Comparison of ENCODE assay signal across 13 cellular contexts in genomic region chr16:84613408-84614071, GRCh38. TPM values are rescaled to one million over a fixed set of nuclear protein-coding genes. Genes with fewer than 3 reads are reported as not detected.
DNase-seq lines count a peak whose midpoint lies in the region; ATAC-seq and TF ChIP-seq lines count a peak whose summit lies in the region.
"Had no signal": no experiment of that assay in that cellular context is flagged by ENCODE, and none has a peak within 500 bp of the region (broad histone marks: within the 10 kb centered on the region; RNA-seq: fewer than 3 reads in every experiment).

No MANE protein-coding gene starts in this region.

- H3K27ac Mint-ChIP-seq in activated naive CD4-positive, alpha-beta T cell treated with anti-CD3 and anti-CD28 coated beads for 36 hours = peak overlapping the region; percentile 66
- H3K27ac Mint-ChIP-seq in activated CD8-positive, alpha-beta T cell treated with anti-CD3 and anti-CD28 coated beads for 36 hours = peak overlapping the region; percentile 75

- POLR2A ChIA-PET in activated CD8-positive, alpha-beta T cell treated with anti-CD3 and anti-CD28 coated beads for 36 hours (lab: Charles Lee) = interaction anchor here (0.8 to 9.5 kb wide), 6 partner anchors 13 to 112 kb away, joined by 3 to 94 read pairs (median 4); no protein-coding TSS in a partner anchor

- H3K4me3 ChIP-seq in stomach = no peak overlapping the region
- H3K4me3 ChIP-seq: SJSA1 had no signal

- peaks cover 74% of the 10 kb centered on the region for H3K4me1 Mint-ChIP-seq in activated naive CD4-positive, alpha-beta T cell treated with anti-CD3 and anti-CD28 coated beads for 36 hours (ENCODE audit: low read depth)
- H3K4me1 Mint-ChIP-seq in activated CD8-positive, alpha-beta T cell treated with anti-CD3 and anti-CD28 coated beads for 36 hours (ENCODE audit: low read depth) = peaks cover 69% of the 10 kb centered on the region

- no peak for ATAC-seq in activated CD8-positive, alpha-beta T cell treated with anti-CD3 and anti-CD28 coated beads for 36 hours
- no peak for ATAC-seq in SK-N-SH treated with all-trans-retinoic acid at 6 μM for 48 hours

- TF ChIP-seq CTCF in activated CD8-positive, alpha-beta T cell treated with anti-CD3 and anti-CD28 coated beads for 36 hours (IDR thresholded peaks at IDR 0.05) = no peak
- TF ChIP-seq CTCF in stomach (IDR thresholded peaks at IDR 0.05) = no peak

- 83 to 89% (median 83%) methylated on average over 7 of the region's 7 CpGs for WGBS in stomach, 5 donors

- CTCF ChIA-PET in activated naive CD4-positive, alpha-beta T cell treated with anti-CD3 and anti-CD28 coated beads for 36 hours (lab: Charles Lee) = interaction anchor here (0.5 kb wide), 1 partner anchor 9 kb away, joined by 5 read pairs; no protein-coding TSS in a partner anchor
- CTCF ChIA-PET in activated CD8-positive, alpha-beta T cell treated with anti-CD3 and anti-CD28 coated beads for 36 hours (lab: Charles Lee) = interaction anchor here (1.1 to 4.4 kb wide), 4 partner anchors 9 to 103 kb away, joined by 3 to 24 read pairs (median 9); no protein-coding TSS in a partner anchor

- peaks cover 0 to 16% (median 0%) of the 10 kb centered on the region in 4 donors for H3K36me3 ChIP-seq in stomach

- no peak for TF ChIP-seq EP300 in stomach (IDR thresholded peaks at IDR 0.05)

- H3K27me3 ChIP-seq in layer of hippocampus (ENCODE audit: control insufficient read depth, insufficient read depth, low read length) (no peaks in the 10 kb centered on the region), stomach (no peaks in the 10 kb centered on the region)
- H3K27me3 ChIP-seq: SJSA1 had no signal

- H3K9me3 Mint-ChIP-seq in activated naive CD4-positive, alpha-beta T cell treated with anti-CD3 and anti-CD28 coated beads for 36 hours = peaks cover 3% of the 10 kb centered on the region
- H3K9me3 Mint-ChIP-seq in activated CD8-positive, alpha-beta T cell treated with anti-CD3 and anti-CD28 coated beads for 36 hours = peaks cover 9% of the 10 kb centered on the region

- TF ChIP-seq POLR2A in stomach (IDR thresholded peaks at IDR 0.05) = no peak

- intact Hi-C loops in activated naive CD4-positive, alpha-beta T cell treated with anti-CD3 and anti-CD28 coated beads for 36 hours (cut with micrococcal nuclease) = no loop called here
- intact Hi-C loops in activated CD8-positive, alpha-beta T cell treated with anti-CD3 and anti-CD28 coated beads for 36 hours (cut with micrococcal nuclease) = loop anchor here (2.0 kb wide), 1 partner anchor 13 kb away; no protein-coding TSS in a partner anchor
- intact Hi-C loops in stomach (cut with DNase I; ENCODE audit: low total_unique reads) = no loop called here

- H3K36me3 Mint-ChIP-seq in activated naive CD4-positive, alpha-beta T cell treated with anti-CD3 and anti-CD28 coated beads for 36 hours (ENCODE audit: low read depth) = peaks cover 59% of the 10 kb centered on the region
- H3K36me3 Mint-ChIP-seq in activated CD8-positive, alpha-beta T cell treated with anti-CD3 and anti-CD28 coated beads for 36 hours (ENCODE audit: low read depth) = peaks cover 81% of the 10 kb centered on the region

- no peak for DNase-seq in activated naive CD4-positive, alpha-beta T cell treated with anti-CD3 and anti-CD28 coated beads for 36 hours
- DNase-seq in activated naive CD4-positive, alpha-beta T cell (lab: John Stamatoyannopoulos, UW) = no peak
- peak; percentile 31 for DNase-seq in activated CD8-positive, alpha-beta T cell treated with anti-CD3 and anti-CD28 coated beads for 36 hours
- DNase-seq in stomach (no peak), NCI-H1105 (lab: John Stamatoyannopoulos, UW) (no peak), NOMO-1 treated with dmso at 0.1 percent for 144 hours (lab: John Stamatoyannopoulos, UW; ENCODE audit: unreplicated experiment) (no peak)
- DNase-seq: foreskin fibroblast, KG1, NCI-H1694 treated with DMSO at 0.1 percent for 48 hours, NCI-H774 had no signal

- H3K27me3 Mint-ChIP-seq in activated naive CD4-positive, alpha-beta T cell treated with anti-CD3 and anti-CD28 coated beads for 36 hours (ENCODE audit: low read depth) = no peaks in the 10 kb centered on the region
- H3K27me3 Mint-ChIP-seq in activated CD8-positive, alpha-beta T cell treated with anti-CD3 and anti-CD28 coated beads for 36 hours = no peaks in the 10 kb centered on the region

- peaks cover 51 to 88% (median 67%) of the 10 kb centered on the region in 4 donors for H3K4me1 ChIP-seq in stomach

- H3K4me3 Mint-ChIP-seq in activated naive CD4-positive, alpha-beta T cell treated with anti-CD3 and anti-CD28 coated beads for 36 hours = peak overlapping the region; percentile 30
- peak overlapping the region; percentile 97 for H3K4me3 Mint-ChIP-seq in activated CD8-positive, alpha-beta T cell treated with anti-CD3 and anti-CD28 coated beads for 36 hours

- H3K27ac ChIP-seq in layer of hippocampus (ENCODE audit: low read depth, low read length) (peak overlapping the region; percentile 27), stomach (peak overlapping the region in 4 of 5 donors; percentile 18 to 73 (median 46))
- H3K27ac ChIP-seq: SJSA1 had no signal

- H3K9me3 ChIP-seq in stomach = no peaks in the 10 kb centered on the region
- H3K9me3 ChIP-seq: SJSA1 had no signal

TF ChIP-seq in SK-N-SH treated with all-trans-retinoic acid at 6 μM for 48 hours, 23 proteins besides CTCF, POLR2A, EP300 and RAD21 (continues in another document):
- TF ChIP-seq, protein P1, sequence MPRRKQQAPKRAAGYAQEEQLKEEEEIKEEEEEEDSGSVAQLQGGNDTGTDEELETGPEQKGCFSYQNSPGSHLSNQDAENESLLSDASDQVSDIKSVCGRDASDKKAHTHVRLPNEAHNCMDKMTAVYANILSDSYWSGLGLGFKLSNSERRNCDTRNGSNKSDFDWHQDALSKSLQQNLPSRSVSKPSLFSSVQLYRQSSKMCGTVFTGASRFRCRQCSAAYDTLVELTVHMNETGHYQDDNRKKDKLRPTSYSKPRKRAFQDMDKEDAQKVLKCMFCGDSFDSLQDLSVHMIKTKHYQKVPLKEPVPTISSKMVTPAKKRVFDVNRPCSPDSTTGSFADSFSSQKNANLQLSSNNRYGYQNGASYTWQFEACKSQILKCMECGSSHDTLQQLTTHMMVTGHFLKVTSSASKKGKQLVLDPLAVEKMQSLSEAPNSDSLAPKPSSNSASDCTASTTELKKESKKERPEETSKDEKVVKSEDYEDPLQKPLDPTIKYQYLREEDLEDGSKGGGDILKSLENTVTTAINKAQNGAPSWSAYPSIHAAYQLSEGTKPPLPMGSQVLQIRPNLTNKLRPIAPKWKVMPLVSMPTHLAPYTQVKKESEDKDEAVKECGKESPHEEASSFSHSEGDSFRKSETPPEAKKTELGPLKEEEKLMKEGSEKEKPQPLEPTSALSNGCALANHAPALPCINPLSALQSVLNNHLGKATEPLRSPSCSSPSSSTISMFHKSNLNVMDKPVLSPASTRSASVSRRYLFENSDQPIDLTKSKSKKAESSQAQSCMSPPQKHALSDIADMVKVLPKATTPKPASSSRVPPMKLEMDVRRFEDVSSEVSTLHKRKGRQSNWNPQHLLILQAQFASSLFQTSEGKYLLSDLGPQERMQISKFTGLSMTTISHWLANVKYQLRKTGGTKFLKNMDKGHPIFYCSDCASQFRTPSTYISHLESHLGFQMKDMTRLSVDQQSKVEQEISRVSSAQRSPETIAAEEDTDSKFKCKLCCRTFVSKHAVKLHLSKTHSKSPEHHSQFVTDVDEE (CRISPR knock-in tag; IDR thresholded peaks at IDR 0.05) = no peak
- TF ChIP-seq ZNF8 (CRISPR knock-in tag; IDR thresholded peaks at IDR 0.05) (no peak), ARNTL (CRISPR knock-in tag; IDR thresholded peaks at IDR 0.05; ENCODE audit: borderline replicate concordance, low read depth) (no peak), SNAI2 (CRISPR knock-in tag; IDR thresholded peaks at IDR 0.05) (no peak), CSDC2 (CRISPR knock-in tag; IDR thresholded peaks at IDR 0.05) (no peak)
- TF ChIP-seq, protein P2, sequence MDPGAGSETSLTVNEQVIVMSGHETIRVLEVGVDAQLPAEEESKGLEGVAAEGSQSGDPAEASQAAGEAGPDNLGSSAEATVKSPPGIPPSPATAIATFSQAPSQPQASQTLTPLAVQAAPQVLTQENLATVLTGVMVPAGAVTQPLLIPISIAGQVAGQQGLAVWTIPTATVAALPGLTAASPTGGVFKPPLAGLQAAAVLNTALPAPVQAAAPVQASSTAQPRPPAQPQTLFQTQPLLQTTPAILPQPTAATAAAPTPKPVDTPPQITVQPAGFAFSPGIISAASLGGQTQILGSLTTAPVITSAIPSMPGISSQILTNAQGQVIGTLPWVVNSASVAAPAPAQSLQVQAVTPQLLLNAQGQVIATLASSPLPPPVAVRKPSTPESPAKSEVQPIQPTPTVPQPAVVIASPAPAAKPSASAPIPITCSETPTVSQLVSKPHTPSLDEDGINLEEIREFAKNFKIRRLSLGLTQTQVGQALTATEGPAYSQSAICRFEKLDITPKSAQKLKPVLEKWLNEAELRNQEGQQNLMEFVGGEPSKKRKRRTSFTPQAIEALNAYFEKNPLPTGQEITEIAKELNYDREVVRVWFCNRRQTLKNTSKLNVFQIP (CRISPR knock-in tag; IDR thresholded peaks at IDR 0.05; ENCODE audit: borderline replicate concordance, low read depth) = no peak
- TF ChIP-seq, protein P3, sequence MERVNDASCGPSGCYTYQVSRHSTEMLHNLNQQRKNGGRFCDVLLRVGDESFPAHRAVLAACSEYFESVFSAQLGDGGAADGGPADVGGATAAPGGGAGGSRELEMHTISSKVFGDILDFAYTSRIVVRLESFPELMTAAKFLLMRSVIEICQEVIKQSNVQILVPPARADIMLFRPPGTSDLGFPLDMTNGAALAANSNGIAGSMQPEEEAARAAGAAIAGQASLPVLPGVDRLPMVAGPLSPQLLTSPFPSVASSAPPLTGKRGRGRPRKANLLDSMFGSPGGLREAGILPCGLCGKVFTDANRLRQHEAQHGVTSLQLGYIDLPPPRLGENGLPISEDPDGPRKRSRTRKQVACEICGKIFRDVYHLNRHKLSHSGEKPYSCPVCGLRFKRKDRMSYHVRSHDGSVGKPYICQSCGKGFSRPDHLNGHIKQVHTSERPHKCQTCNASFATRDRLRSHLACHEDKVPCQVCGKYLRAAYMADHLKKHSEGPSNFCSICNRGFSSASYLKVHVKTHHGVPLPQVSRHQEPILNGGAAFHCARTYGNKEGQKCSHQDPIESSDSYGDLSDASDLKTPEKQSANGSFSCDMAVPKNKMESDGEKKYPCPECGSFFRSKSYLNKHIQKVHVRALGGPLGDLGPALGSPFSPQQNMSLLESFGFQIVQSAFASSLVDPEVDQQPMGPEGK (CRISPR knock-in tag; IDR thresholded peaks at IDR 0.05; ENCODE audit: borderline replicate concordance) = no peak

RNA-seq across cellular contexts. Expression of gene COTL1, which starts 4.3 kb away (rescaled TPM):
- 100 to 1,000 TPM; 325 to 328 TPM for total RNA-seq in activated naive CD4-positive, alpha-beta T cell treated with anti-CD3 and anti-CD28 coated beads for 36 hours
- 100 to 1,000 TPM; 664 to 677 TPM for total RNA-seq in activated CD8-positive, alpha-beta T cell treated with anti-CD3 and anti-CD28 coated beads for 36 hours
- total RNA-seq in stomach = 100 to 1,000 TPM in 3 of 5 donors, 10 to 100 TPM in 2; 40.3 to 184 (median 173) TPM
- polyA plus RNA-seq in stomach = 100 to 1,000 TPM in 2 of 3 donors, 10 to 100 TPM in 1; 52.7 to 187 (median 184) TPM

RNA-seq across cellular contexts. Expression of gene KLHL36, which starts 34.8 kb away (rescaled TPM):
- 10 to 100 TPM; 45.7 to 50.3 TPM for total RNA-seq in activated naive CD4-positive, alpha-beta T cell treated with anti-CD3 and anti-CD28 coated beads for 36 hours
- total RNA-seq in activated CD8-positive, alpha-beta T cell treated with anti-CD3 and anti-CD28 coated beads for 36 hours = 10 to 100 TPM; 41.0 to 44.0 TPM
- 10 to 100 TPM; 29.5 to 62.4 (median 43.7) TPM for total RNA-seq in stomach
- polyA plus RNA-seq in stomach = 10 to 100 TPM; 10.5 to 14.3 (median 13.6) TPM
